ENCODE assay signal across 9 cellular contexts in genomic region chr7:13990984-13991790, GRCh38. TPM values are rescaled to one million over a fixed set of nuclear protein-coding genes. Genes with fewer than 3 reads are reported as not detected.
DNase-seq lines count a peak whose midpoint lies in the region; ATAC-seq and TF ChIP-seq lines count a peak whose summit lies in the region.
"Had no signal": no experiment of that assay in that cellular context is flagged by ENCODE, and none has a peak within 500 bp of the region (broad histone marks: within the 10 kb centered on the region; RNA-seq: fewer than 3 reads in every experiment).

No MANE protein-coding gene starts in this region.

- H3K4me1 ChIP-seq in CD4-positive, alpha-beta memory T cell (ENCODE audit: insufficient read depth, low read length), result peaks cover 16% of the 10 kb centered on the region
- H3K4me1 ChIP-seq in HUES48 (ENCODE audit: control insufficient read depth, insufficient read depth, low read length) (peaks cover 28% of the 10 kb centered on the region), fibroblast of lung (ENCODE audit: control insufficient read depth, extremely low read depth, insufficient read depth, low read length) (peaks cover 2% of the 10 kb centered on the region), muscle layer of colon (ENCODE audit: insufficient read depth, low read length) (peaks cover 6% of the 10 kb centered on the region)

- H3K36me3 ChIP-seq in CD4-positive, alpha-beta memory T cell (ENCODE audit: insufficient read depth, low read length), result no peaks in the 10 kb centered on the region
- no peaks in the 10 kb centered on the region for H3K36me3 ChIP-seq in HUES48 (ENCODE audit: control insufficient read depth, insufficient read depth, low read length)
- H3K36me3 ChIP-seq in fibroblast of lung (ENCODE audit: control insufficient read depth, insufficient read depth, low read length), result no peaks in the 10 kb centered on the region
- H3K36me3 ChIP-seq in muscle layer of colon (ENCODE audit: insufficient read depth, low read length), result no peaks in the 10 kb centered on the region

- H3K9ac ChIP-seq in HUES48 (ENCODE audit: low read depth, low read length) (peak overlapping the region; percentile 72), fibroblast of lung (ENCODE audit: insufficient read depth, low read length) (peak overlapping the region; percentile 71), muscle layer of colon (ENCODE audit: low read length) (peak overlapping the region; percentile 37)

- no peaks in the 10 kb centered on the region for H3K9me3 Mint-ChIP-seq in CD4-positive, alpha-beta memory T cell
- H3K9me3 Mint-ChIP-seq in activated T-cell treated with anti-CD3 and anti-CD28 coated beads, Interleukin-2, amount 50 U/mL, for 4 hours, result no peaks in the 10 kb centered on the region

- H3K79me2 ChIP-seq in fibroblast of lung (ENCODE audit: control insufficient read depth, insufficient read depth, low read length), result peaks cover 7% of the 10 kb centered on the region

- intact Hi-C loops in CD4-positive, alpha-beta memory T cell (cut with micrococcal nuclease), result loop anchor here (1.0 to 5.0 kb wide), 2 partner anchors 79 to 141 kb away; no protein-coding TSS in a partner anchor

- CTCF ChIA-PET in CD4-positive, alpha-beta memory T cell (lab: Charles Lee; ENCODE audit: partially characterized antibody), result no interaction called here

- no peak overlapping the region for H3K4me3 Mint-ChIP-seq in CD4-positive, alpha-beta memory T cell
- H3K4me3 Mint-ChIP-seq in activated T-cell treated with anti-CD3 and anti-CD28 coated beads, Interleukin-2, amount 50 U/mL, for 4 hours, result no peak overlapping the region

- peak; percentile 66 for ATAC-seq in GM21367 (IDR thresholded peaks at IDR 0.05; ENCODE audit: unreplicated experiment)
- peak; percentile 80 to 81 for ATAC-seq in activated T-cell treated with anti-CD3 and anti-CD28 coated beads, Interleukin-2, amount 50 U/mL, for 4 hours

- peak overlapping the region; percentile 95 for H2AFZ ChIP-seq in fibroblast of lung (ENCODE audit: low read length)

- H3K4me3 ChIP-seq in CD4-positive, alpha-beta memory T cell (ENCODE audit: low read length in 2 of 2), result peak overlapping the region; percentile 66 to 75
- H3K4me3 ChIP-seq in HUES48 (ENCODE audit: low read depth, low read length) (peak overlapping the region; percentile 98), fibroblast of lung (replicated peaks in 1 of 4; ENCODE audit: control extremely low read depth in 1 of 4, insufficient read depth in 1 of 4, low read depth in 3 of 4, low read length in 4 of 4) (peak overlapping the region; percentile 86 to 94 (median 89)), muscle layer of colon (ENCODE audit: low read depth in 1 of 2, low read length in 2 of 2) (peak overlapping the region; percentile 56 to 87)

- TF ChIP-seq CTCF in fibroblast of lung (conservative IDR thresholded peaks at IDR 0.05 in 1 of 2, IDR thresholded peaks at IDR 0.05 in 1 of 2; ENCODE audit: low read depth in 1 of 2, low read length in 2 of 2), result peak in 1 of 2 donors; percentile 4

- H3K27me3 Mint-ChIP-seq in CD4-positive, alpha-beta memory T cell, result no peaks in the 10 kb centered on the region
- peaks cover 5% of the 10 kb centered on the region for H3K27me3 Mint-ChIP-seq in activated T-cell treated with anti-CD3 and anti-CD28 coated beads, Interleukin-2, amount 50 U/mL, for 4 hours (ENCODE audit: low read depth)

- peaks cover 7% of the 10 kb centered on the region for H3K27me3 ChIP-seq in CD4-positive, alpha-beta memory T cell (ENCODE audit: insufficient read depth, low read length)
- H3K27me3 ChIP-seq in HUES48 (ENCODE audit: control insufficient read depth, insufficient read depth, low read length), result no peaks in the 10 kb centered on the region
- H3K27me3 ChIP-seq in fibroblast of lung (ENCODE audit: control insufficient read depth, insufficient read depth, low read length), result no peaks in the 10 kb centered on the region
- H3K27me3 ChIP-seq in muscle layer of colon (ENCODE audit: control insufficient read depth in 1 of 2, insufficient read depth in 2 of 2, low read length in 2 of 2), result no peaks in the 10 kb centered on the region

- peak overlapping the region; percentile 100 for H3K4me2 ChIP-seq in fibroblast of lung (ENCODE audit: extremely low read depth, insufficient read depth, low read length)

- no peaks in the 10 kb centered on the region for H4K20me1 ChIP-seq in fibroblast of lung (ENCODE audit: control insufficient read depth, extremely low read depth, insufficient read depth, low read length)

- H3K27ac ChIP-seq in CD4-positive, alpha-beta memory T cell (ENCODE audit: low read depth, low read length), result no peak overlapping the region
- peak overlapping the region; percentile 97 for H3K27ac ChIP-seq in HUES48 (ENCODE audit: low read depth, low read length)
- peak overlapping the region; percentile 97 for H3K27ac ChIP-seq in fibroblast of lung (ENCODE audit: insufficient read depth, low read length)
- peak overlapping the region; percentile 76 for H3K27ac ChIP-seq in muscle layer of colon (ENCODE audit: low read depth, low read length)

- DNase-seq in CD4-positive, alpha-beta memory T cell, result peak; percentile 39 to 67 (median 49)
- peak; percentile 97 for DNase-seq in OCI-M1 (lab: John Stamatoyannopoulos, UW)
- peak; percentile 55 for DNase-seq in activated T-cell treated with anti-CD3 and anti-CD28 coated beads, Interleukin-2, amount 50 U/mL, for 4 hours
- DNase-seq in fibroblast of lung (ENCODE audit: low read depth in 2 of 2), result peak; percentile 98 to 99
- DNase-seq in stimulated activated CD8-positive, alpha-beta memory T cell treated with anti-CD3 and anti-CD28 coated beads, Interleukin-4, amount 100 ng/mL, for 48 hours, result peak; percentile 78

- POLR2A ChIA-PET in CD4-positive, alpha-beta memory T cell (lab: Charles Lee; ENCODE audit: partially characterized antibody), result interaction anchor here (1.7 kb wide), 1 partner anchor 141 kb away, joined by 6 read pairs; no protein-coding TSS in a partner anchor

- H3K36me3 Mint-ChIP-seq in CD4-positive, alpha-beta memory T cell, result no peaks in the 10 kb centered on the region
- H3K36me3 Mint-ChIP-seq in activated T-cell treated with anti-CD3 and anti-CD28 coated beads, Interleukin-2, amount 50 U/mL, for 4 hours (ENCODE audit: insufficient read depth), result no peaks in the 10 kb centered on the region

- no peak overlapping the region for H3K27ac Mint-ChIP-seq in CD4-positive, alpha-beta memory T cell

- H3K4me1 Mint-ChIP-seq in CD4-positive, alpha-beta memory T cell, result no peaks in the 10 kb centered on the region
- H3K4me1 Mint-ChIP-seq in activated T-cell treated with anti-CD3 and anti-CD28 coated beads, Interleukin-2, amount 50 U/mL, for 4 hours (ENCODE audit: low read depth), result no peaks in the 10 kb centered on the region

- no peaks in the 10 kb centered on the region for H3K9me3 ChIP-seq in CD4-positive, alpha-beta memory T cell (ENCODE audit: control insufficient read depth in 1 of 2, low read length in 2 of 2)
- no peaks in the 10 kb centered on the region for H3K9me3 ChIP-seq in HUES48 (ENCODE audit: control insufficient read depth, insufficient read depth, low read length)
- H3K9me3 ChIP-seq in fibroblast of lung (ENCODE audit: control insufficient read depth, insufficient read depth, low read depth, low read length), result no peaks in the 10 kb centered on the region
- H3K9me3 ChIP-seq in muscle layer of colon (ENCODE audit: low read length), result no peaks in the 10 kb centered on the region

RNA-seq across cellular contexts. Expression of gene ETV1, which starts 1.7 kb away (rescaled TPM):
- under 1 TPM in 1 of 2 experiments, not detected in 1; 0.47 TPM for total RNA-seq in CD4-positive, alpha-beta memory T cell
- not detected for polyA plus RNA-seq in CD4-positive, alpha-beta memory T cell
- total RNA-seq in activated T-cell treated with anti-CD3 and anti-CD28 coated beads, Interleukin-2, amount 50 U/mL, for 4 hours, result under 1 TPM in 2 of 3 donors, not detected in 1; 0.11 to 0.16 TPM
- total RNA-seq in fibroblast of lung, result 12.8 and 26.4 TPM in 2 replicates
- polyA plus RNA-seq in fibroblast of lung, result 13.3 and 75.5 TPM in 2 replicates
- 7.7 and 34.4 TPM in 2 replicates for polyA plus RNA-seq in fibroblast of lung (2012)
- polyA minus RNA-seq in fibroblast of lung (ENCODE audit: low replicate concordance), result 2.6 and 81.5 TPM in 2 replicates
- total RNA-seq: T-helper 1 cell treated with Interleukin-12 subunit alpha and Interleukin-12 subunit beta and Interleukin-4 antibody, amounts not matched to agents 30 ng/mL and 1 ng/mL, for 36 hours had no signal
